9 cellular contexts compared by ENCODE assay signal in genomic region chr10:128124813-128125403, GRCh38. TPM values are rescaled to one million over a fixed set of nuclear protein-coding genes. Genes with fewer than 3 reads are reported as not detected.
DNase-seq lines count a peak whose midpoint lies in the region; ATAC-seq and TF ChIP-seq lines count a peak whose summit lies in the region.
"Had no signal": no experiment of that assay in that cellular context is flagged by ENCODE, and none has a peak within 500 bp of the region (broad histone marks: within the 10 kb centered on the region; RNA-seq: fewer than 3 reads in every experiment).

No MANE protein-coding gene starts in this region.

- H3K9me3 ChIP-seq in T-helper 17 cell (ENCODE audit: control insufficient read depth, low read length, poor library complexity, severe bottlenecking) (no peaks in the 10 kb centered on the region), iPS DF 6.9 (ENCODE audit: control insufficient read depth, insufficient read depth, low read length) (no peaks in the 10 kb centered on the region)

- H3K4me3 ChIP-seq in iPS DF 6.9 (ENCODE audit: low read length): peak overlapping the region; percentile 61; the same call in 1 of the 2 replicates

- H3K4me1 Mint-ChIP-seq in activated naive CD4-positive, alpha-beta T cell treated with anti-CD3 and anti-CD28 coated beads, Interleukin-2, amount 50 U/mL, for 24 hours: peaks cover 16% of the 10 kb centered on the region
- H3K4me1 Mint-ChIP-seq in T-helper 17 cell (peaks cover 27% of the 10 kb centered on the region), type B pancreatic cell (ENCODE audit: unreplicated experiment) (peaks cover 23% of the 10 kb centered on the region)

- peaks cover 29% of the 10 kb centered on the region for H3K27me3 Mint-ChIP-seq in activated naive CD4-positive, alpha-beta T cell treated with anti-CD3 and anti-CD28 coated beads, Interleukin-2, amount 50 U/mL, for 24 hours
- peaks cover 34% of the 10 kb centered on the region for H3K27me3 Mint-ChIP-seq in T-helper 17 cell
- H3K27me3 Mint-ChIP-seq in type B pancreatic cell: peaks cover 7% of the 10 kb centered on the region

- H3K27ac ChIP-seq in iPS DF 6.9 (ENCODE audit: low read length): no peak overlapping the region

- no peak for TF ChIP-seq CTCF in type B pancreatic cell (conservative IDR thresholded peaks at IDR 0.05)

- ATAC-seq in T-helper 17 cell: no peak

- H3K4me3 Mint-ChIP-seq in activated naive CD4-positive, alpha-beta T cell treated with anti-CD3 and anti-CD28 coated beads, Interleukin-2, amount 50 U/mL, for 24 hours: peak overlapping the region; percentile 85
- H3K4me3 Mint-ChIP-seq in T-helper 17 cell: peak overlapping the region; percentile 93
- peak overlapping the region; percentile 94 for H3K4me3 Mint-ChIP-seq in type B pancreatic cell

- no peaks in the 10 kb centered on the region for H3K27me3 ChIP-seq in iPS DF 6.9 (ENCODE audit: control insufficient read depth, insufficient read depth, low read length)

- no peaks in the 10 kb centered on the region for H3K9me3 Mint-ChIP-seq in activated naive CD4-positive, alpha-beta T cell treated with anti-CD3 and anti-CD28 coated beads, Interleukin-2, amount 50 U/mL, for 24 hours
- H3K9me3 Mint-ChIP-seq in type B pancreatic cell: no peaks in the 10 kb centered on the region

- H3K27ac Mint-ChIP-seq in activated naive CD4-positive, alpha-beta T cell treated with anti-CD3 and anti-CD28 coated beads, Interleukin-2, amount 50 U/mL, for 24 hours: no peak overlapping the region
- H3K27ac Mint-ChIP-seq in T-helper 17 cell (peak overlapping the region; percentile 72), type B pancreatic cell (peak overlapping the region; percentile 72)

- DNase-seq in activated naive CD4-positive, alpha-beta T cell treated with Interleukin-2 at 50 U/mL for 16 hours: no peak
- DNase-seq in T-helper 17 cell (no peak), iPS DF 6.9 (ENCODE audit: low read depth, low spot score) (no peak), type B pancreatic cell (ENCODE audit: extremely low spot score, unreplicated experiment) (no peak), H4 (ENCODE audit: low spot score) (no peak)
- DNase-seq in stimulated activated CD4-positive, alpha-beta T cell treated with anti-CD3 and anti-CD28 coated beads, Interleukin-2, amount 100 ng/mL, for 24 hours: no peak
- DNase-seq in NK-92 treated with Interleukin-12 subunit alpha and Interleukin-12 subunit beta, amount 100 ng/mL, for 24 hours (lab: John Stamatoyannopoulos, UW): no peak
- DNase-seq: NCI-H446 treated with DMSO at 0.1 percent for 48 hours had no signal

- H3K36me3 ChIP-seq in iPS DF 6.9 (ENCODE audit: control insufficient read depth, insufficient read depth, low read length): peaks cover 4% of the 10 kb centered on the region; the same call in 1 of the 2 replicates

- H3K4me1 ChIP-seq in iPS DF 6.9 (ENCODE audit: control insufficient read depth, insufficient read depth, low read length): peaks cover 2% of the 10 kb centered on the region; the same call in 1 of the 2 replicates

- WGBS in iPS DF 6.9 (ENCODE audit: insufficient coverage, insufficient read length): 100% methylated on average over 1 of the region's 11 CpGs

- H3K36me3 Mint-ChIP-seq in activated naive CD4-positive, alpha-beta T cell treated with anti-CD3 and anti-CD28 coated beads, Interleukin-2, amount 50 U/mL, for 24 hours: no peaks in the 10 kb centered on the region
- H3K36me3 Mint-ChIP-seq in T-helper 17 cell (ENCODE audit: low read depth) (peaks cover 3% of the 10 kb centered on the region), type B pancreatic cell (peaks cover 19% of the 10 kb centered on the region)

RNA-seq across cellular contexts. Expression of gene MKI67, which starts 1.3 kb away (rescaled TPM):
- total RNA-seq in T-helper 17 cell (1 to 10 TPM; 1.3 to 1.8 TPM), type B pancreatic cell (ENCODE audit: low replicate concordance) (40.5 and 104 TPM in 2 replicates)
- total RNA-seq in H4 (2014; rRNA removed; shearing (Covaris generic)): 19.2 and 33.3 TPM in 2 replicates
